In the genomic region with DNA sequence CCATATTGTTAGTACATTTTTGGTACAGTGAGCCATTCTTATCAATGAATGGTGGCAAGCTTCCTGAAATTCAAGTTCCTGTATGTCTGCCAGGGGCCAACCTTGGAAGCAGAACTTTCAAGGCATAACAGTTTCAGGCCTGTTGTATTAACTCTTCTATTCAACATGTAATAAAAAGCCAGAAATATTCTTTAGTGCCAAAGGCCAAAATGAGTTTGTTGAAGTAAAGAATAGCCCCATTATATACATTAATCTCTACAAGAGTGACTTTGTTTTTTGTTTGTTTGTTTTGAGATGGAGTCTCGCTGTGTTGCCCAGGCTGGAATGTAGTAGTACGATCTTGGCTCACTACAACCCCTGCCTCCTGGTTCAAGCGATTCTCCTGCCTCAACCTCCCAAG, we compare ENCODE assay signal across 31 cellular contexts.
A peak's percentile ranks its signal among the peaks of the same experiment; 100 is the strongest.
DNase-seq lines count a peak whose midpoint lies in the region; ATAC-seq and TF ChIP-seq lines count a peak whose summit lies in the region.
"Had no signal": no experiment of that assay in that cellular context is flagged by ENCODE, and none has a peak within 500 bp of the region (broad histone marks: within the 10 kb centered on the region; RNA-seq: fewer than 3 reads in every experiment).

No MANE protein-coding gene starts in this region.

- in situ Hi-C loops in SK-MEL-5 (cut with HindIII; ENCODE audit: low pct_unique_long_range_greater_than_20kb, low sequenced_read_pairs): no loop called here

- H3K4me1 ChIP-seq in left ventricle myocardium inferior: peaks cover 8% of the 10 kb centered on the region
- H3K4me1 ChIP-seq: A549, BE2C, BLaER1, Caco-2 had no signal

- H3K27me3 ChIP-seq in left ventricle myocardium inferior (ENCODE audit: low read depth): no peaks in the 10 kb centered on the region
- H3K27me3 ChIP-seq: BE2C; BLaER1; BLaER1 treated with 17β-estradiol and CSF1 and Interleukin-3, amounts not matched to agents 10 nM and 100 nM had no signal

- intact Hi-C loops in Right ventricle myocardium superior (cut with DNase I) (no loop called here), left ventricle myocardium inferior (cut with micrococcal nuclease) (loop anchor here (10.0 kb wide), 1 partner anchor 456 kb away; no protein-coding TSS in a partner anchor)

- peaks cover 16% of the 10 kb centered on the region for H3K36me3 ChIP-seq in left ventricle myocardium inferior
- H3K36me3 ChIP-seq: BE2C had no signal

- no peaks in the 10 kb centered on the region for H3K9me3 ChIP-seq in left ventricle myocardium inferior (replicated peaks)
- H3K9me3 ChIP-seq: A549; BE2C; BLaER1; BLaER1 treated with 17β-estradiol and CSF1 and Interleukin-3, amounts not matched to agents 10 nM and 100 nM; Caco-2 had no signal

- H3K27ac ChIP-seq in left ventricle myocardium inferior (replicated peaks): no peak overlapping the region
- H3K27ac ChIP-seq: 22Rv1; A549; BLaER1; BLaER1 treated with 17β-estradiol and CSF1 and Interleukin-3, amounts not matched to agents 10 nM and 100 nM; C4-2B had no signal

- peak; percentile 50 for ATAC-seq in Right ventricle myocardium superior (ENCODE audit: poor library complexity)
- ATAC-seq in HG02623 (IDR thresholded peaks at IDR 0.05; ENCODE audit: unreplicated experiment): no peak
- ATAC-seq: A549; CD8-positive, alpha-beta T cell had no signal

- no peak for TF ChIP-seq CTCF in left ventricle myocardium inferior (IDR thresholded peaks at IDR 0.05; ENCODE audit: borderline replicate concordance)

- DNase-seq in Right ventricle myocardium superior (no peak), left ventricle myocardium inferior (no peak), SK-MEL-5 (ENCODE audit: low read depth, low spot score) (peak; percentile 59), foreskin melanocyte (peak; percentile 75)
- DNase-seq in activated CD8-positive, alpha-beta memory T cell treated with anti-CD3 and anti-CD28 coated beads, Interleukin-2, amount 50 U/mL, for 4 hours: no peak
- DNase-seq: 8988T; ACHN; AML-193; BE2C; C1 segment of cervical spinal cord; Caco-2; Calu3; CD4-positive, alpha-beta memory T cell; CD4-positive, alpha-beta T cell; CD4-positive, CD25-positive, alpha-beta regulatory T cell; CD8-positive, alpha-beta memory T cell; CD8-positive, alpha-beta T cell; COR-L47; DMS 273 treated with DMSO at 0.1 percent for 48 hours; DMS153; DMS53; DMS79; DMS79 treated with DMSO at 0.1 percent for 48 hours; DND-41; EL had no signal

- no peak overlapping the region for H3K4me3 ChIP-seq in left ventricle myocardium inferior
- H3K4me3 ChIP-seq: A549; BLaER1; BLaER1 treated with 17β-estradiol and CSF1 and Interleukin-3, amounts not matched to agents 10 nM and 100 nM had no signal

Comparison
In these comparisons a context has a peak if more than half of its experiments do, and no peak if none do; other contexts are left out.
1. DNase-seq: peak in SK-MEL-5 (single experiment) and foreskin melanocyte (single experiment); none in Right ventricle myocardium superior (single experiment), left ventricle myocardium inferior (single experiment) and activated CD8-positive, alpha-beta memory T cell treated with anti-CD3 and anti-CD28 coated beads, Interleukin-2, amount 50 U/mL, for 4 hours (single experiment).